In the genomic region with DNA sequence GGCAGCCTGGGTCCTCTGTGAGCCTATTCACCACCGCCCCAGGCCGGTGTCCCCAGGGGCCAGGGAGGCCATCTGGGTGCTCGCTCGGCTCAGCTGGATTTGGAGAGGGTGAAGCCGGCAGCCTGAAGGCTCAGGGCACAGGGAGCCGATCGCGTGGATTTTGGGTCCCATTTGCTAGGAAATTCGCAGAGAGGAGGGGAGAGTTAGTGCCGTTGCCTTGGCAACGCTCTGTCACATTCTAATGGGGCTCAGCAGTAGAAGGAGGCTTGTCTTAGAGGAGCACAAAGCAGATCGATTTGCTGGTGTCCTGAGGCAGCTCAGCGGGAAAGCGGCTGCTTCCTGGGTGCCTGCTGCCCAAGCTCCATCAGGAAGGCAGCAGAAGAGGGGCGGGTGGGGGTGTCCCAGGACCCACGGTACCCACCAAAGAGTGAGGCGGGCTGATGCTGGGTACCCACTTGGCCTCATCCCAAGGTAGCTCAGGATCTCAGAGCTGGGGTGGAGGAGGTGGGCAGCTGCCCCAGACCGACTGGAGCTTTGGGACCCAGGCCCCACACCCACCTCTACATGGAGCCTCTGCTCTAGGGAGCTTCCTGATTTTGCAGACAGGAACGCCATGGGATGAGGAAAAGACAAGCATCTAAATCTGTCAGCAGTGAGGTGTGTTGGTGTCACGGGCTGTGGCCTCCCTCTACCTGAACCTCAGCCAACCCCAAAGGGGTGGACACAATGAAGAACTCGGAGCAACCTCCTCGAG, we compare ENCODE assay signal across 13 cellular contexts. TPM values are rescaled to one million over a fixed set of nuclear protein-coding genes. Genes with fewer than 3 reads are reported as not detected.
A peak's percentile ranks its signal among the peaks of the same experiment; 100 is the strongest.
DNase-seq lines count a peak whose midpoint lies in the region; ATAC-seq and TF ChIP-seq lines count a peak whose summit lies in the region.
"Had no signal": no experiment of that assay in that cellular context is flagged by ENCODE, and none has a peak within 500 bp of the region (broad histone marks: within the 10 kb centered on the region; RNA-seq: fewer than 3 reads in every experiment).

No MANE protein-coding gene starts in this region.

- no peaks in the 10 kb centered on the region for H3F3A ChIP-seq in smooth muscle cell (ENCODE audit: low read depth)

- H3K4me1 ChIP-seq in right cardiac atrium (ENCODE audit: control insufficient read depth, insufficient read depth, low read length) (no peaks in the 10 kb centered on the region), transverse colon (peaks cover 0 to 5% (median under 1%) of the 10 kb centered on the region in 4 donors), smooth muscle cell (ENCODE audit: low read depth) (no peaks in the 10 kb centered on the region), esophagus squamous epithelium (peaks cover 0 to 8% (median 2%) of the 10 kb centered on the region in 3 donors)

- no peak overlapping the region for H3K4me2 ChIP-seq in smooth muscle cell
- H3K4me2 ChIP-seq: KMS-11 had no signal

- TF ChIP-seq POLR2A in transverse colon (IDR thresholded peaks at IDR 0.05), result no peak
- no peak for TF ChIP-seq POLR2A in esophagus squamous epithelium (IDR thresholded peaks at IDR 0.05)

- H3K36me3 ChIP-seq in transverse colon (no peaks in the 10 kb centered on the region), smooth muscle cell (ENCODE audit: low read depth) (no peaks in the 10 kb centered on the region), esophagus squamous epithelium (no peaks in the 10 kb centered on the region)

- H4K20me1 ChIP-seq in smooth muscle cell (ENCODE audit: low read depth), result no peaks in the 10 kb centered on the region

- no peak for TF ChIP-seq EP300 in transverse colon (IDR thresholded peaks at IDR 0.05; ENCODE audit: low read depth)

- H3K9ac ChIP-seq in smooth muscle cell (ENCODE audit: low read depth), result no peak overlapping the region
- H3K9ac ChIP-seq: KMS-11 had no signal

- ATAC-seq in Right ventricle myocardium inferior (no peak), right cardiac atrium (no peak)
- ATAC-seq: Panc1 had no signal

- H2AFZ ChIP-seq in smooth muscle cell (ENCODE audit: low read depth), result no peak overlapping the region

- TF ChIP-seq CTCF in transverse colon (IDR thresholded peaks at IDR 0.05), result no peak
- TF ChIP-seq CTCF in smooth muscle cell (IDR thresholded peaks at IDR 0.05; ENCODE audit: borderline replicate concordance, insufficient read depth, poor library complexity, severe bottlenecking), result no peak
- TF ChIP-seq CTCF in esophagus squamous epithelium (IDR thresholded peaks at IDR 0.05), result no peak

- no peaks in the 10 kb centered on the region for H3K27me3 ChIP-seq in right cardiac atrium (ENCODE audit: control insufficient read depth, insufficient read depth)
- peaks cover 30% of the 10 kb centered on the region for H3K27me3 ChIP-seq in transverse colon
- H3K27me3 ChIP-seq in smooth muscle cell (ENCODE audit: low read depth), result peaks cover 9% of the 10 kb centered on the region
- H3K27me3 ChIP-seq in esophagus squamous epithelium, result peaks cover 0 to 89% (median 6%) of the 10 kb centered on the region in 4 donors

- no peaks in the 10 kb centered on the region for H3K79me2 ChIP-seq in smooth muscle cell (ENCODE audit: low read depth)

- DNase-seq in Right ventricle myocardium inferior (ENCODE audit: missing footprints) (peak; percentile 45), right cardiac atrium (no peak), NCI-H524 treated with DMSO at 0.1 percent for 48 hours (lab: John Stamatoyannopoulos, UW) (peak; percentile 53), left kidney (ENCODE audit: low read depth, low spot score) (peak; percentile 48), transverse colon (peak; percentile 1), smooth muscle cell (lab: John Stamatoyannopoulos, UW; ENCODE audit: unreplicated experiment) (no peak), esophagus squamous epithelium (lab: John Stamatoyannopoulos, UW) (no peak)
- DNase-seq in stimulated activated CD4-positive, alpha-beta T cell treated with anti-CD3 and anti-CD28 coated beads, Interleukin-12 subunit alpha, Interleukin-12 subunit beta, amount 100 ng/mL, for 4 hours, result no peak
- DNase-seq: midbrain, NCI-H1417 treated with DMSO at 0.1 percent for 48 hours, NCI-H510A had no signal

- WGBS in right cardiac atrium, result 42% methylated on average over 22 of the region's 22 CpGs
- 58 to 60% methylated on average over 2 to 22 of the region's 22 CpGs for WGBS in transverse colon (ENCODE audit: low coverage in 1 of 2), 2 donors
- WGBS in smooth muscle cell (ENCODE audit: low lambda C conversion rate), result 78% methylated on average over 20 of the region's 22 CpGs
- 60 to 66% methylated on average over 2 to 11 of the region's 22 CpGs for WGBS in esophagus squamous epithelium, 2 donors

- in situ Hi-C loops in transverse colon (cut with MboI; ENCODE audit: low pct_ligation_motif_present in 1 of 4, low pct_unique_long_range_greater_than_20kb in 1 of 4, low sequenced_read_pairs in 3 of 4), result no loop called here

- H3K9me3 ChIP-seq in right cardiac atrium (ENCODE audit: control insufficient read depth, low read length) (no peaks in the 10 kb centered on the region), transverse colon (no peaks in the 10 kb centered on the region), smooth muscle cell (replicated peaks; ENCODE audit: low read depth) (no peaks in the 10 kb centered on the region), esophagus squamous epithelium (no peaks in the 10 kb centered on the region)

- H3K27ac ChIP-seq in right cardiac atrium (ENCODE audit: low read length) (no peak overlapping the region), transverse colon (no peak overlapping the region), smooth muscle cell (ENCODE audit: low read depth) (no peak overlapping the region), esophagus squamous epithelium (no peak overlapping the region)
- H3K27ac ChIP-seq: KMS-11 had no signal

- intact Hi-C loops in Right ventricle myocardium inferior (cut with DNase I) (no loop called here), right cardiac atrium (cut with DNase I) (no loop called here), transverse colon (cut with DNase I; ENCODE audit: low total_unique reads) (no loop called here), esophagus squamous epithelium (cut with DNase I) (no loop called here)

- H3K4me3 ChIP-seq in right cardiac atrium (ENCODE audit: low read length), result no peak overlapping the region
- H3K4me3 ChIP-seq in transverse colon, result no peak overlapping the region
- no peak overlapping the region for H3K4me3 ChIP-seq in smooth muscle cell
- H3K4me3 ChIP-seq in esophagus squamous epithelium, result no peak overlapping the region

RNA-seq across cellular contexts. Expression of gene OLFM1, which starts 17.1 kb away (rescaled TPM):
- 17.9 TPM for total RNA-seq in Right ventricle myocardium inferior
- 10 to 100 TPM in 2 of 4 donors, 1 to 10 TPM in 2; 8.8 to 19.0 (median 9.5) TPM for total RNA-seq in right cardiac atrium
- polyA plus RNA-seq in right cardiac atrium, result 19.1 TPM
- 1 to 10 TPM in 3 of 4 donors, not detected in 1; 3.7 to 7.8 (median 4.0) TPM for total RNA-seq in transverse colon
- total RNA-seq in smooth muscle cell, result 1.2 and 11.0 TPM in 2 replicates
- polyA plus RNA-seq in smooth muscle cell, result 3.7 and 4.5 TPM in 2 replicates
- total RNA-seq in esophagus squamous epithelium, result 10 to 100 TPM in 2 of 4 donors, 1 to 10 TPM in 1, under 1 TPM in 1; 0.64 to 17.5 (median 10.9) TPM

Comparison
In these comparisons a context has a peak if more than half of its experiments do, and no peak if none do; other contexts are left out.
1. DNase-seq: peak in Right ventricle myocardium inferior (single experiment), NCI-H524 treated with DMSO at 0.1 percent for 48 hours (single experiment), left kidney (single experiment) and transverse colon (single experiment); none in right cardiac atrium (0 of 3), smooth muscle cell (single experiment), stimulated activated CD4-positive, alpha-beta T cell treated with anti-CD3 and anti-CD28 coated beads, Interleukin-12 subunit alpha, Interleukin-12 subunit beta, amount 100 ng/mL, for 4 hours (single experiment) and esophagus squamous epithelium (single experiment).